9 cellular contexts compared by ENCODE assay signal in the genomic region with DNA sequence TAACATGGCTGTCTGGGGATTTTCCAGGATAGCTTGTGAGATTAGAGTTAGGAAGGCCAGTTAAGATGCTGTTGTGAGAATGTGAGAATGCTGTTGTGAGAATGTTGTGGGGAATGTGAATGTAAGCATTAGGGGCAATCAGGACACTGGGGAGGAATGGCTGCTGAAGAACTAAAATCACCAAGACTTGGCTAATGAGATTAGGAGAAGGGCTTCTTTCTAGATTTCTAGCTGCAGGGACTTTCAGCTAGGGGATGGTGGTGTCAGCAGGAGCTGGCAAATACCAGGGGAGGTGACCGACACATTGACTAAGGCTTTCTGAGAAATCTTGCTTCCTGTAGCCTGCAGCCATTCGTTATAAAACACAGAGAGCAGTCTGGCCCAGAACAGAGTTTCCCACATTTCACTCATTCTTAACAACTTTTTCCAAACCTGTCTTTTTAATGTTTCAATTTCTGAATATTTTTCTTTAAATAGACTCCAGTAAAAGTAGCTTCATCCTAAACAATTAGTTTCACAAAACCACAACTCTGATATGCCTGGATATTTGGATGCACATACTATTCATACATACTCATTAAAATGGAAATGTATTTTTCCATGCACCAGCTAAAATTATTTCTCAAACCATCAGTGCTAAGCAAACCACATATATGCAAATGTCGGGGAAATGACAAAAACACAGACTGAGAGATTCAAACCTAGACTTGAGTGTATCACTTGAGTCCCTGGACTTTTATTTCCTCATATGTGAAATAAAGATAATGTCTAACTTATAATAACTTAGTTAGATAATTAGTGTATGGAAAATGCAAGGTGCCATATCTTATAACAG.
DNase-seq lines count a peak whose midpoint lies in the region; ATAC-seq, FAIRE-seq and TF ChIP-seq lines count a peak whose summit lies in the region.
"Had no signal": no experiment of that assay in that cellular context is flagged by ENCODE, and none has a peak within 500 bp of the region (broad histone marks: within the 10 kb centered on the region; RNA-seq: fewer than 3 reads in every experiment).

No MANE protein-coding gene starts in this region.

- no peak overlapping the region for H3K27ac Mint-ChIP-seq in T-helper 17 cell
- no peak overlapping the region for H3K27ac Mint-ChIP-seq in T-cell

- no peak for TF ChIP-seq RAD21 in H1 (IDR thresholded peaks at IDR 0.05 in 1 of 2, conservative IDR thresholded peaks at IDR 0.05 in 1 of 2; ENCODE audit: low read depth in 2 of 2, low read length in 2 of 2)

- H3K23me2 ChIP-seq in H1 (ENCODE audit: low read depth, low read length): no peaks in the 10 kb centered on the region

- no peak overlapping the region for H4K5ac ChIP-seq in H1 (ENCODE audit: insufficient read length, low read depth, low read length)

- peaks cover 0 to 2% (median 0%) of the 10 kb centered on the region in 4 experiments; a peak in 1 of 7 replicates for H3K4me1 ChIP-seq in H1 (replicated peaks in 1 of 4; ENCODE audit: control insufficient read depth in 3 of 4, insufficient read depth in 4 of 4, low read length in 3 of 4)

- H3K14ac ChIP-seq in H1 (ENCODE audit: insufficient read length): no peak overlapping the region

- peak; percentile 39 for ATAC-seq in GM18505 (IDR thresholded peaks at IDR 0.05; ENCODE audit: unreplicated experiment)
- peak; percentile 47 for ATAC-seq in GM21447 (IDR thresholded peaks at IDR 0.05; ENCODE audit: unreplicated experiment)
- peak; percentile 36 for ATAC-seq in HG03354 (IDR thresholded peaks at IDR 0.05; ENCODE audit: poor library complexity, severe bottlenecking, unreplicated experiment)
- ATAC-seq in T-helper 17 cell: no peak
- ATAC-seq in T-cell (replicated peaks in 1 of 4): no peak
- no peak for ATAC-seq in HG03159 (IDR thresholded peaks at IDR 0.05; ENCODE audit: unreplicated experiment)

- CTCF ChIA-PET in H1 (lab: Charles Lee; ENCODE audit: partially characterized antibody) (interaction anchor here (0.6 to 0.7 kb wide), 2 partner anchors 78 to 93 kb away, joined by 3 read pairs; no protein-coding TSS in a partner anchor), T-cell (lab: Charles Lee) (no interaction called here)

- H4K91ac ChIP-seq in H1 (replicated peaks; ENCODE audit: insufficient read length, low read length): no peak overlapping the region

- H3K4me3 ChIP-seq in H1 (ENCODE audit: extremely low read depth in 1 of 4, insufficient read depth in 2 of 4, low read depth in 3 of 4, low read length in 4 of 4): no peak overlapping the region

- H2BK12ac ChIP-seq in H1 (ENCODE audit: low read depth, low read length): no peak overlapping the region

- H3K27ac ChIP-seq in H1 (ENCODE audit: low read depth, low read length): no peak overlapping the region

- H2BK20ac ChIP-seq in H1 (ENCODE audit: low read length): peak overlapping the region; percentile 53; the same call in 1 of the 2 replicates

- no peaks in the 10 kb centered on the region for H4K20me1 ChIP-seq in H1 (replicated peaks in 1 of 2; ENCODE audit: control insufficient read depth in 1 of 2, insufficient read depth in 2 of 2, low read length in 2 of 2)

- peaks cover 76% of the 10 kb centered on the region for H3K27me3 Mint-ChIP-seq in T-helper 17 cell
- H3K27me3 Mint-ChIP-seq in T-cell: peaks cover 36% of the 10 kb centered on the region in 2 donors

- no peak overlapping the region for H3K23ac ChIP-seq in H1 (ENCODE audit: insufficient read length)

- no peak overlapping the region for H3K56ac ChIP-seq in H1 (replicated peaks; ENCODE audit: insufficient read length, low read depth, low read length)

- H3K4ac ChIP-seq in H1 (replicated peaks; ENCODE audit: insufficient read length, low read depth, low read length): no peak overlapping the region

- H2BK120ac ChIP-seq in H1 (replicated peaks; ENCODE audit: low read depth, low read length): no peak overlapping the region

- H2BK15ac ChIP-seq in H1 (ENCODE audit: low read length): no peak overlapping the region

- no peaks in the 10 kb centered on the region for H3K36me3 Mint-ChIP-seq in T-helper 17 cell (ENCODE audit: low read depth)
- H3K36me3 Mint-ChIP-seq in T-cell: no peaks in the 10 kb centered on the region

- no peaks in the 10 kb centered on the region for H3K9me3 Mint-ChIP-seq in T-cell

- H3K4me1 Mint-ChIP-seq in T-helper 17 cell (no peaks in the 10 kb centered on the region), T-cell (no peaks in the 10 kb centered on the region)

- no peak overlapping the region for H2BK5ac ChIP-seq in H1 (ENCODE audit: low read depth, low read length)

- no peak for TF ChIP-seq EP300 in H1 (IDR thresholded peaks at IDR 0.05; ENCODE audit: borderline replicate concordance in 1 of 2, low read depth in 2 of 2, low read length in 2 of 2)

- H3K27me3 ChIP-seq in H1 (replicated peaks in 1 of 4; ENCODE audit: control insufficient read depth in 3 of 4, extremely low read depth in 1 of 4, insufficient read depth in 3 of 4, low read length in 3 of 4): no peaks in the 10 kb centered on the region

- H3K9ac ChIP-seq in H1 (replicated peaks in 1 of 4; ENCODE audit: extremely low read depth in 1 of 4, low read depth in 3 of 4, low read length in 3 of 4): no peak overlapping the region

- H3K79me2 ChIP-seq in H1 (ENCODE audit: control insufficient read depth in 1 of 2, insufficient read depth in 2 of 2, low read length in 2 of 2): no peaks in the 10 kb centered on the region

- H2AK5ac ChIP-seq in H1 (ENCODE audit: low read depth, low read length): no peak overlapping the region

- H3K79me1 ChIP-seq in H1 (ENCODE audit: low read depth, low read length): no peaks in the 10 kb centered on the region

- H4K8ac ChIP-seq in H1 (ENCODE audit: extremely low read depth, insufficient read depth, low read length): no peak overlapping the region

- H3K36me3 ChIP-seq in H1 (ENCODE audit: control insufficient read depth in 2 of 4, insufficient read depth in 4 of 4, low read length in 3 of 4): no peaks in the 10 kb centered on the region

- no peak for TF ChIP-seq CTCF in H1 (IDR thresholded peaks at IDR 0.05; ENCODE audit: control extremely low read depth in 1 of 3, insufficient read depth in 1 of 3, low read depth in 1 of 3, low read length in 3 of 3)

- no peak overlapping the region for H3K18ac ChIP-seq in H1 (ENCODE audit: extremely low read depth, low read length)

- no peak overlapping the region for H2AFZ ChIP-seq in H1 (ENCODE audit: low read length)

- no peak for FAIRE-seq in H1 (lab: Jason Lieb, UNC)
- FAIRE-seq: G401.6 had no signal

- 88% methylated on average over 3 of the region's 3 CpGs; no CpG with 5 or more reads in 1 of the 2 experiments for WGBS in H1 (ENCODE audit: extremely low coverage in 1 of 2, insufficient coverage in 1 of 2, insufficient read length in 1 of 2, insufficient replicate concordance in 2 of 2, low coverage in 1 of 2, low lambda C conversion rate in 2 of 2, missing lambda C conversion rate in 1 of 2), 2 experiments

- H3K4me3 Mint-ChIP-seq in T-helper 17 cell (no peak overlapping the region), T-cell (no peak overlapping the region)

- H3K4me2 ChIP-seq in H1 (ENCODE audit: insufficient read depth in 1 of 2, low read depth in 2 of 2, low read length in 2 of 2): no peak overlapping the region

- POLR2A ChIA-PET in H1 (lab: Charles Lee; ENCODE audit: partially characterized antibody): no interaction called here
- POLR2A ChIA-PET in T-cell (lab: Charles Lee): no interaction called here

- DNase-seq in H1 (ENCODE audit: low read depth in 1 of 2, low spot score in 2 of 2): no peak
- DNase-seq in T-helper 17 cell: no peak
- DNase-seq in T-cell: no peak
- DNase-seq in medulla oblongata (ENCODE audit: extremely low spot score): no peak

- H3K9me3 ChIP-seq in H1 (ENCODE audit: insufficient read depth in 2 of 2, low read depth in 1 of 2, low read length in 1 of 2) (no peaks in the 10 kb centered on the region), T-helper 17 cell (ENCODE audit: control insufficient read depth, low read length, poor library complexity, severe bottlenecking) (no peaks in the 10 kb centered on the region)

- TF ChIP-seq POLR2A in GM18505 (IDR thresholded peaks at IDR 0.05; ENCODE audit: borderline replicate concordance, extremely low read depth, insufficient read depth, insufficient read length) (no peak), H1 (IDR thresholded peaks at IDR 0.05; ENCODE audit: control extremely low read depth in 1 of 2, low read depth in 2 of 2, low read length in 2 of 2) (no peak)

TF ChIP-seq in H1, 55 proteins besides CTCF, POLR2A, EP300 and RAD21:
- TF ChIP-seq SIN3A (conservative IDR thresholded peaks at IDR 0.05 in 1 of 2, IDR thresholded peaks at IDR 0.05 in 1 of 2; ENCODE audit: low read depth in 1 of 2, low read length in 2 of 2) (no peak), SAP30 (IDR thresholded peaks at IDR 0.05; ENCODE audit: insufficient read depth, insufficient replicate concordance, low read length) (no peak), POU5F1 (IDR thresholded peaks at IDR 0.05; ENCODE audit: low read depth, low read length) (no peak), JUN (IDR thresholded peaks at IDR 0.05; ENCODE audit: low read depth, low read length) (no peak)
- TF ChIP-seq, protein P1, sequence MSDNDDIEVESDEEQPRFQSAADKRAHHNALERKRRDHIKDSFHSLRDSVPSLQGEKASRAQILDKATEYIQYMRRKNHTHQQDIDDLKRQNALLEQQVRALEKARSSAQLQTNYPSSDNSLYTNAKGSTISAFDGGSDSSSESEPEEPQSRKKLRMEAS (IDR thresholded peaks at IDR 0.05): no peak

Comparison
In these comparisons a context has a peak if more than half of its experiments do, and no peak if none do; other contexts are left out.
1. ATAC-seq: peak in GM18505 (single experiment), GM21447 (single experiment) and HG03354 (single experiment); none in T-helper 17 cell (single experiment), T-cell (0 of 4) and HG03159 (single experiment).